ENCODE assay signal across 8 cellular contexts in the genomic region with DNA sequence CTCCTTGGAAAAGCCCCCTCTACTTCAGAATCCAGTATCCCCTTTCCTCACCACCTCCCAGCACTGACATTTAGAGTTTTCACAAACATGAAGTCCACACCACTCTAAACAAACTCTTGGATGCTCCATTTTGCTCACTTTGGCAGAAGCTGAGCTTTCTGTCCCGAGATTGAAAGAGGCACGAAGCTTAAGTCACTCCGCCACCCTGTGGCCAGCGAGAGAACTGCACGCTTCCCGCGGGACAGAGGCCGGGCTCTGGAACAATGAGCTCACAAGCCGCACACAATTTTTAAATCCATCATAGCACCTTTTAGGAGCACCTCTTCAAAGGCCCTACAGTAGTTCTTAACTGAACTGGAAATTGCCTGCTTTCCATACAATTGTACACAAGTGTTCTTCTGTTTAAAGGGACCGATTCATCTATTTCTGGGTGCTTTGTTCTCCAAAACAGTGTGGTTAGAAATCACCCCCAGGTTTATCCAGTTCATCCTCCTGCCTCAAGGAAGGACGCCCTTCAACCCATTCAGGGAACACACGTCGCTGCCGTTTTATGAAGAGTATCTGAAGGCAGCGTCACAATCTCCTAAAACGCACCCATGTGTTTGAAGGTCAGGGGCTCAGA.
DNase-seq lines count a peak whose midpoint lies in the region; ATAC-seq and TF ChIP-seq lines count a peak whose summit lies in the region.

No MANE protein-coding gene starts in this region.

- H3K4me3 ChIP-seq in KMS-11 (IDR thresholded peaks at IDR 0.05; ENCODE audit: insufficient read depth, low read depth, low read length) (no peak overlapping the region), Panc1 (ENCODE audit: low read depth in 2 of 2, low read length in 2 of 2) (no peak overlapping the region)

- in situ Hi-C loops in Panc1 (cut with HindIII; ENCODE audit: low pct_unique_long_range_greater_than_20kb, low sequenced_read_pairs), result no loop called here

- peaks cover 64% of the 10 kb centered on the region for H3K4me1 ChIP-seq in KMS-11 (ENCODE audit: low read depth, poor library complexity, severe bottlenecking)
- peaks cover 7% of the 10 kb centered on the region; the same call in 1 of the 2 replicates for H3K4me1 ChIP-seq in Panc1 (ENCODE audit: control insufficient read depth, insufficient read depth, low read length)

- CTCF ChIA-PET in Panc1 (lab: Charles Lee), result interaction anchor here (0.6 to 2.0 kb wide), 21 partner anchors 15 to 1248 kb away, joined by 3 to 46 read pairs (median 3); no protein-coding TSS in a partner anchor

- 0 out of 2 replicates have a peak overlapping the region, but pooled peaks have one; percentile 14 for H2AFZ ChIP-seq in KMS-11 (ENCODE audit: low read depth)

- no peaks in the 10 kb centered on the region for H3K36me3 Mint-ChIP-seq in activated T-cell treated with anti-CD3 and anti-CD28 coated beads, Interleukin-2, amount 50 U/mL, for 4 hours (ENCODE audit: insufficient read depth)
- H3K36me3 Mint-ChIP-seq in neural crest cell (ENCODE audit: low read depth), result no peaks in the 10 kb centered on the region

- H3K9ac ChIP-seq in KMS-11, result no peak overlapping the region

- no peak overlapping the region for H3K27ac ChIP-seq in KMS-11
- H3K27ac ChIP-seq in Panc1 (ENCODE audit: low read length), result no peak overlapping the region

- H4K20me1 ChIP-seq in KMS-11 (ENCODE audit: insufficient read depth), result no peaks in the 10 kb centered on the region

- H3K4me3 Mint-ChIP-seq in activated T-cell treated with anti-CD3 and anti-CD28 coated beads, Interleukin-2, amount 50 U/mL, for 4 hours, result no peak overlapping the region
- H3K4me3 Mint-ChIP-seq in neural crest cell, result no peak overlapping the region

- H3K79me2 ChIP-seq in KMS-11 (ENCODE audit: insufficient read depth, low read depth), result no peaks in the 10 kb centered on the region

- no peaks in the 10 kb centered on the region for H3K9me3 Mint-ChIP-seq in activated T-cell treated with anti-CD3 and anti-CD28 coated beads, Interleukin-2, amount 50 U/mL, for 4 hours
- H3K9me3 Mint-ChIP-seq in neural crest cell, result no peaks in the 10 kb centered on the region

- H3K4me2 ChIP-seq in KMS-11, result no peak overlapping the region; the same call in 1 of the 2 replicates

- peaks cover 5% of the 10 kb centered on the region for H3K4me1 Mint-ChIP-seq in activated T-cell treated with anti-CD3 and anti-CD28 coated beads, Interleukin-2, amount 50 U/mL, for 4 hours (ENCODE audit: low read depth)
- H3K4me1 Mint-ChIP-seq in neural crest cell, result no peaks in the 10 kb centered on the region

- POLR2A ChIA-PET in Panc1 (lab: Charles Lee), result no interaction called here

- no peak overlapping the region for H3K27ac Mint-ChIP-seq in neural crest cell (ENCODE audit: unreplicated experiment)

- H3K27me3 Mint-ChIP-seq in activated T-cell treated with anti-CD3 and anti-CD28 coated beads, Interleukin-2, amount 50 U/mL, for 4 hours (ENCODE audit: low read depth), result peaks cover 22% of the 10 kb centered on the region
- H3K27me3 Mint-ChIP-seq in neural crest cell (ENCODE audit: low read depth), result peaks cover 5% of the 10 kb centered on the region

- H3K9me3 ChIP-seq in Panc1 (ENCODE audit: control insufficient read depth, insufficient read depth, low read depth, low read length), result no peaks in the 10 kb centered on the region

- BruUV-seq in Panc1 (replicated peaks; lab: Mats Ljungman, UMichigan), result no TSS peak

- peak; percentile 82 for ATAC-seq in Panc1
- ATAC-seq in activated T-cell treated with anti-CD3 and anti-CD28 coated beads, Interleukin-2, amount 50 U/mL, for 4 hours, result peak; percentile 67

- peak; percentile 94 for TF ChIP-seq CTCF in KMS-11 (conservative IDR thresholded peaks at IDR 0.05; ENCODE audit: low read depth, low read length)
- peak; percentile 94 for TF ChIP-seq CTCF in Panc1 (IDR thresholded peaks at IDR 0.05)
- peak; percentile 95 for TF ChIP-seq CTCF in neural crest cell (conservative IDR thresholded peaks at IDR 0.05)

- no peaks in the 10 kb centered on the region for H3K27me3 ChIP-seq in KMS-11 (ENCODE audit: insufficient read depth, low read depth)
- no peaks in the 10 kb centered on the region; the same call in 1 of the 2 replicates for H3K27me3 ChIP-seq in Panc1 (ENCODE audit: control insufficient read depth, insufficient read depth, low read length)

- peak; percentile 28 for DNase-seq in NK-92 treated with Interleukin-12 subunit alpha and Interleukin-12 subunit beta, amount 100 ng/mL, for 24 hours (lab: John Stamatoyannopoulos, UW)
- no peak for DNase-seq in NK-92 (lab: John Stamatoyannopoulos, UW; ENCODE audit: unreplicated experiment)
- DNase-seq in Panc1 (ENCODE audit: low read depth, low spot score), result peak; percentile 65
- DNase-seq in activated T-cell treated with anti-CD3 and anti-CD28 coated beads, Interleukin-2, amount 50 U/mL, for 4 hours, result peak; percentile 69
- DNase-seq in fibroblast of gingiva (ENCODE audit: low read depth), result peak; percentile 80
- DNase-seq in neural crest cell (ENCODE audit: low read depth, low spot score), result peak; percentile 92
- peak; percentile 55 for DNase-seq in stimulated activated naive CD4-positive, alpha-beta T cell treated with Interleukin-2 at 50 U/mL for 16 hours (lab: John Stamatoyannopoulos, UW)

- H3K36me3 ChIP-seq in KMS-11 (ENCODE audit: insufficient read depth) (no peaks in the 10 kb centered on the region), Panc1 (ENCODE audit: control insufficient read depth, insufficient read depth, low read length) (no peaks in the 10 kb centered on the region)

- intact Hi-C loops in Panc1 (cut with micrococcal nuclease; ENCODE audit: unreplicated experiment), result no loop called here
